ENCODE assay signal across 20 cellular contexts in genomic region chrX:148871422-148872152, GRCh38.
DNase-seq lines count a peak whose midpoint lies in the region; TF ChIP-seq lines count a peak whose summit lies in the region.
"Had no signal": no experiment of that assay in that cellular context is flagged by ENCODE, and none has a peak within 500 bp of the region (broad histone marks: within the 10 kb centered on the region; RNA-seq: fewer than 3 reads in every experiment).

No MANE protein-coding gene starts in this region.

- H3K4me3 Mint-ChIP-seq in brain = no peak overlapping the region
- H3K4me3 Mint-ChIP-seq: activated naive CD4-positive, alpha-beta T cell treated with anti-CD3 and anti-CD28 coated beads, Interleukin-2, amount 10 ng/mL, durations not matched to agents 7 days and 5 days; central memory CD8-positive, alpha-beta T cell; natural killer cell had no signal

- no peak for TF ChIP-seq CTCF in brain (conservative IDR thresholded peaks at IDR 0.05)

- no peaks in the 10 kb centered on the region for H3K36me3 Mint-ChIP-seq in brain
- H3K36me3 Mint-ChIP-seq: activated naive CD4-positive, alpha-beta T cell treated with anti-CD3 and anti-CD28 coated beads, Interleukin-2, amount 10 ng/mL, durations not matched to agents 7 days and 5 days; natural killer cell had no signal

- peak overlapping the region in 3 of 5 experiments; percentile 19 to 82 (median 74) for H3K27ac Mint-ChIP-seq in brain
- H3K27ac Mint-ChIP-seq: activated naive CD4-positive, alpha-beta T cell treated with anti-CD3 and anti-CD28 coated beads, Interleukin-2, amount 10 ng/mL, durations not matched to agents 7 days and 5 days; natural killer cell had no signal

- peaks cover 3% of the 10 kb centered on the region for H3K27me3 Mint-ChIP-seq in brain
- H3K27me3 Mint-ChIP-seq: activated naive CD4-positive, alpha-beta T cell treated with anti-CD3 and anti-CD28 coated beads, Interleukin-2, amount 10 ng/mL, durations not matched to agents 7 days and 5 days; central memory CD8-positive, alpha-beta T cell had no signal

- peaks cover 20% of the 10 kb centered on the region for H3K4me1 Mint-ChIP-seq in brain
- H3K4me1 Mint-ChIP-seq: activated naive CD4-positive, alpha-beta T cell treated with anti-CD3 and anti-CD28 coated beads, Interleukin-2, amount 10 ng/mL, durations not matched to agents 7 days and 5 days; central memory CD8-positive, alpha-beta T cell; natural killer cell had no signal

- DNase-seq in A172 (ENCODE audit: low spot score) = peak; percentile 81
- DNase-seq in HT1080 (ENCODE audit: low read depth) = peak; percentile 88
- DNase-seq in iris pigment epithelial cell (ENCODE audit: low read depth) = peak; percentile 26
- DNase-seq in NCI-H2196 treated with DMSO at 0.1 percent for 48 hours (lab: John Stamatoyannopoulos, UW; ENCODE audit: unreplicated experiment) = no peak
- no peak for DNase-seq in NCI-H526 treated with DMSO at 0.1 percent for 48 hours (lab: John Stamatoyannopoulos, UW)
- no peak for DNase-seq in stimulated activated CD4-positive, alpha-beta T cell treated with anti-CD3 and anti-CD28 coated beads, Interleukin-2, amount 100 ng/mL, for 48 hours
- DNase-seq in dedifferentiated amniotic fluid mesenchymal stem cell (ENCODE audit: extremely low spot score) = no peak
- DNase-seq: activated CD8-positive, alpha-beta memory T cell treated with anti-CD3 and anti-CD28 coated beads, Interleukin-2, amount 50 U/mL, for 4 hours; activated naive CD4-positive, alpha-beta T cell treated with anti-CD3 and anti-CD28 coated beads, Interleukin-2, amount 10 ng/mL, durations not matched to agents 7 days and 5 days; Calu3; HCEC 1CT; left ventricle myocardium inferior; natural killer cell; NCI-H1436; OCI-M1; right cardiac atrium; stimulated activated CD4-positive, alpha-beta T cell treated with anti-CD3 and anti-CD28 coated beads, Interleukin-4, amount 100 ng/mL, for 24 hours; upper lobe of right lung had no signal

- H3K9me3 Mint-ChIP-seq in brain = peaks cover 0 to 9% (median 4%) of the 10 kb centered on the region in 5 experiments
- H3K9me3 Mint-ChIP-seq: activated naive CD4-positive, alpha-beta T cell treated with anti-CD3 and anti-CD28 coated beads, Interleukin-2, amount 10 ng/mL, durations not matched to agents 7 days and 5 days; central memory CD8-positive, alpha-beta T cell; natural killer cell had no signal

Comparison
In these comparisons a context has a peak if more than half of its experiments do, and no peak if none do; other contexts are left out.
1. DNase-seq: peak in A172 (single experiment), HT1080 (single experiment) and iris pigment epithelial cell (single experiment); none in NCI-H2196 treated with DMSO at 0.1 percent for 48 hours (single experiment), NCI-H526 treated with DMSO at 0.1 percent for 48 hours (single experiment), stimulated activated CD4-positive, alpha-beta T cell treated with anti-CD3 and anti-CD28 coated beads, Interleukin-2, amount 100 ng/mL, for 48 hours (0 of 2) and dedifferentiated amniotic fluid mesenchymal stem cell (single experiment).